21 cellular contexts compared by ENCODE assay signal in genomic region chr15:33026614-33027013, GRCh38.
DNase-seq lines count a peak whose midpoint lies in the region; ATAC-seq, FAIRE-seq and TF ChIP-seq lines count a peak whose summit lies in the region.
"Had no signal": no experiment of that assay in that cellular context is flagged by ENCODE, and none has a peak within 500 bp of the region (broad histone marks: within the 10 kb centered on the region; RNA-seq: fewer than 3 reads in every experiment).

No MANE protein-coding gene starts in this region.

- H3K27ac ChIP-seq in left ventricle myocardium inferior (replicated peaks): peak overlapping the region; percentile 61

- intact Hi-C loops in left ventricle myocardium inferior (cut with micrococcal nuclease): no loop called here

- DNase-seq in DMS79 treated with DMSO at 0.1 percent for 48 hours (lab: John Stamatoyannopoulos, UW): peak; percentile 31
- no peak for DNase-seq in DMS79 (lab: John Stamatoyannopoulos, UW)
- DNase-seq in LNCaP clone FGC (ENCODE audit: low read depth): peak; percentile 38
- DNase-seq in left ventricle myocardium inferior: peak; percentile 45
- DNase-seq in GM12891 (ENCODE audit: insufficient read length, low spot score): no peak
- DNase-seq: 8988T; activated CD4-positive, alpha-beta T cell treated with anti-CD3 and anti-CD28 coated beads, Interleukin-2, amount 10 ng/mL, durations not matched to agents 7 days and 5 days; activated effector memory CD4-positive, alpha-beta T cell treated with Interleukin-2 at 50 U/mL for 16 hours; erythroblast; GDM1; H7; NCI-H1436; NCI-H2227 treated with DMSO at 0.1 percent for 48 hours; stimulated activated CD4-positive, alpha-beta T cell treated with anti-CD3 and anti-CD28 coated beads, Interleukin-1b, Interleukin-23, amount 100 ng/mL, for 48 hours; T-helper 1 cell had no signal

- TF ChIP-seq CTCF in LNCaP clone FGC (IDR thresholded peaks at IDR 0.05; ENCODE audit: control insufficient read depth, extremely low read depth, insufficient read depth) (no peak), left ventricle myocardium inferior (IDR thresholded peaks at IDR 0.05; ENCODE audit: borderline replicate concordance) (no peak), nephron (IDR thresholded peaks at IDR 0.05; ENCODE audit: unreplicated experiment in 3 of 3) (no peak)

- H3K27ac Mint-ChIP-seq in nephron: peak overlapping the region; percentile 73 to 84 (median 78)
- H3K27ac Mint-ChIP-seq: activated CD4-positive, alpha-beta T cell treated with anti-CD3 and anti-CD28 coated beads, Interleukin-2, amount 10 ng/mL, durations not matched to agents 7 days and 5 days; B cell; stimulated activated naive CD8-positive, alpha-beta T cell treated with anti-CD3 and anti-CD28 coated beads, Interleukin-15, Interleukin-2, amounts not matched to agents 100 ng/mL and 50 ng/mL, for 24 hours had no signal

- no peaks in the 10 kb centered on the region for H3K9me3 Mint-ChIP-seq in nephron
- H3K9me3 Mint-ChIP-seq: activated CD4-positive, alpha-beta T cell treated with anti-CD3 and anti-CD28 coated beads, Interleukin-2, amount 10 ng/mL, durations not matched to agents 7 days and 5 days; stimulated activated naive CD8-positive, alpha-beta T cell treated with anti-CD3 and anti-CD28 coated beads, Interleukin-15, Interleukin-2, amounts not matched to agents 100 ng/mL and 50 ng/mL, for 24 hours had no signal

- H3K4me1 Mint-ChIP-seq in nephron: peaks cover 70% of the 10 kb centered on the region
- H3K4me1 Mint-ChIP-seq: activated CD4-positive, alpha-beta T cell treated with anti-CD3 and anti-CD28 coated beads, Interleukin-2, amount 10 ng/mL, durations not matched to agents 7 days and 5 days; B cell had no signal

- peaks cover 3% of the 10 kb centered on the region for H3K36me3 Mint-ChIP-seq in nephron (ENCODE audit: low read depth)

- no peaks in the 10 kb centered on the region for H3K36me3 ChIP-seq in left ventricle myocardium inferior

- no peaks in the 10 kb centered on the region for H3K9me3 ChIP-seq in left ventricle myocardium inferior (replicated peaks)

- FAIRE-seq in GM12891 (lab: Jason Lieb, UNC): no peak
- FAIRE-seq: frontal cortex had no signal

- no peak overlapping the region for H3K4me3 Mint-ChIP-seq in nephron
- H3K4me3 Mint-ChIP-seq: activated CD4-positive, alpha-beta T cell treated with anti-CD3 and anti-CD28 coated beads, Interleukin-2, amount 10 ng/mL, durations not matched to agents 7 days and 5 days; B cell; stimulated activated naive CD8-positive, alpha-beta T cell treated with anti-CD3 and anti-CD28 coated beads, Interleukin-15, Interleukin-2, amounts not matched to agents 100 ng/mL and 50 ng/mL, for 24 hours had no signal

- no peaks in the 10 kb centered on the region for H3K27me3 ChIP-seq in left ventricle myocardium inferior (ENCODE audit: low read depth)

- ATAC-seq in HG03521 (IDR thresholded peaks at IDR 0.05; ENCODE audit: unreplicated experiment) (no peak), GM19397 (IDR thresholded peaks at IDR 0.05; ENCODE audit: unreplicated experiment) (no peak)

- H3K4me1 ChIP-seq in left ventricle myocardium inferior: peaks cover 48% of the 10 kb centered on the region

- no peaks in the 10 kb centered on the region for H3K27me3 Mint-ChIP-seq in nephron (ENCODE audit: low read depth)
- H3K27me3 Mint-ChIP-seq: activated CD4-positive, alpha-beta T cell treated with anti-CD3 and anti-CD28 coated beads, Interleukin-2, amount 10 ng/mL, durations not matched to agents 7 days and 5 days; stimulated activated naive CD8-positive, alpha-beta T cell treated with anti-CD3 and anti-CD28 coated beads, Interleukin-15, Interleukin-2, amounts not matched to agents 100 ng/mL and 50 ng/mL, for 24 hours had no signal

- TF ChIP-seq POLR2A in GM12891 (IDR thresholded peaks at IDR 0.05; ENCODE audit: low read depth, low read length): no peak

- H3K4me3 ChIP-seq in LNCaP clone FGC (ENCODE audit: low read depth, low read length) (no peak overlapping the region), left ventricle myocardium inferior (no peak overlapping the region)

TF ChIP-seq in GM12891, 5 proteins besides CTCF, POLR2A, EP300 and RAD21:
- TF ChIP-seq SPI1 (IDR thresholded peaks at IDR 0.05; ENCODE audit: low read depth, low read length) (no peak), TAF1 (IDR thresholded peaks at IDR 0.05; ENCODE audit: low read depth, low read length) (no peak), PAX5 (IDR thresholded peaks at IDR 0.05; ENCODE audit: insufficient read depth, low read length, severe bottlenecking) (no peak), POU2F2 (IDR thresholded peaks at IDR 0.05; ENCODE audit: low read depth, low read length) (no peak), POLR2AphosphoS5 (IDR thresholded peaks at IDR 0.05; ENCODE audit: low read depth, low read length) (no peak)

Comparison
In these comparisons a context has a peak if more than half of its experiments do, and no peak if none do; other contexts are left out.
1. DNase-seq: peak in DMS79 treated with DMSO at 0.1 percent for 48 hours (single experiment), LNCaP clone FGC (single experiment) and left ventricle myocardium inferior (single experiment); none in DMS79 (single experiment) and GM12891 (single experiment).